8 cellular contexts compared by ENCODE assay signal in the genomic region with DNA sequence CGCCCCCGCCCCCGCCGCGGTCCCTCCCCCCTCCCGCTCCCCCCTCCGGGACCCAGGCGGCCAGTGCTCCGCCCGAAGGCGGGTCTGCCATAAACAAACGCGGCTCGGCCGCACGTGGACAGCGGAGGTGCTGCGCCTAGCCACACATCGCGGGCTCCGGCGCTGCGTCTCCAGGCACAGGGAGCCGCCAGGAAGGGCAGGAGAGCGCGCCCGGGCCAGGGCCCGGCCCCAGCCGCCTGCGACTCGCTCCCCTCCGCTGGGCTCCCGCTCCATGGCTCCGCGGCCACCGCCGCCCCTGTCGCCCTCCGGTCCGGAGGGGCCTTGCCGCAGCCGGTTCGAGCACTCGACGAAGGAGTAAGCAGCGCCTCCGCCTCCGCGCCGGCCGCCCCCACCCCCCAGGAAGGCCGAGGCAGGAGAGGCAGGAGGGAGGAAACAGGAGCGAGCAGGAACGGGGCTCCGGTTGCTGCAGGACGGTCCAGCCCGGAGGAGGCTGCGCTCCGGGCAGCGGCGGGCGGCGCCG. TPM values are rescaled to one million over a fixed set of nuclear protein-coding genes. Genes with fewer than 3 reads are reported as not detected.
A peak's percentile ranks its signal among the peaks of the same experiment; 100 is the strongest.
DNase-seq lines count a peak whose midpoint lies in the region; ATAC-seq and TF ChIP-seq lines count a peak whose summit lies in the region.

A gene with protein sequence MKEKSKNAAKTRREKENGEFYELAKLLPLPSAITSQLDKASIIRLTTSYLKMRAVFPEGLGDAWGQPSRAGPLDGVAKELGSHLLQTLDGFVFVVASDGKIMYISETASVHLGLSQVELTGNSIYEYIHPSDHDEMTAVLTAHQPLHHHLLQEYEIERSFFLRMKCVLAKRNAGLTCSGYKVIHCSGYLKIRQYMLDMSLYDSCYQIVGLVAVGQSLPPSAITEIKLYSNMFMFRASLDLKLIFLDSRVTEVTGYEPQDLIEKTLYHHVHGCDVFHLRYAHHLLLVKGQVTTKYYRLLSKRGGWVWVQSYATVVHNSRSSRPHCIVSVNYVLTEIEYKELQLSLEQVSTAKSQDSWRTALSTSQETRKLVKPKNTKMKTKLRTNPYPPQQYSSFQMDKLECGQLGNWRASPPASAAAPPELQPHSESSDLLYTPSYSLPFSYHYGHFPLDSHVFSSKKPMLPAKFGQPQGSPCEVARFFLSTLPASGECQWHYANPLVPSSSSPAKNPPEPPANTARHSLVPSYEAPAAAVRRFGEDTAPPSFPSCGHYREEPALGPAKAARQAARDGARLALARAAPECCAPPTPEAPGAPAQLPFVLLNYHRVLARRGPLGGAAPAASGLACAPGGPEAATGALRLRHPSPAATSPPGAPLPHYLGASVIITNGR (plus strand): TSS at position 90 of the 520 bp plus-strand sequence. CDS start 632 bp downstream, outside the sequence.

- no peaks in the 10 kb centered on the region for H3K36me3 ChIP-seq in HUES64 (ENCODE audit: insufficient read depth, low read length)
- H3K36me3 ChIP-seq in adipocyte (ENCODE audit: control insufficient read depth, insufficient read depth, low read length, severe bottlenecking), result no peaks in the 10 kb centered on the region
- H3K36me3 ChIP-seq in right lobe of liver, result no peaks in the 10 kb centered on the region

- peaks cover 100% of the 10 kb centered on the region for H3K27me3 ChIP-seq in HUES64 (ENCODE audit: insufficient read depth, low read length)
- H3K27me3 ChIP-seq in adipocyte (replicated peaks; ENCODE audit: control insufficient read depth, insufficient read depth, low read length), result peaks cover 75% of the 10 kb centered on the region
- H3K27me3 ChIP-seq in right lobe of liver, result peaks cover 39 to 91% of the 10 kb centered on the region in 2 donors

- H3K9ac ChIP-seq in HUES64 (ENCODE audit: low read depth, low read length) (0 out of 2 replicates have a peak within 1 kb of the TSS, but pooled peaks have one; percentile 17), adipocyte (ENCODE audit: low read length) (peak within 1 kb of the TSS; percentile 51)

- intact Hi-C loops in right lobe of liver (cut with DNase I), result no loop called here

- ATAC-seq in right lobe of liver (peak; percentile 4 to 34 (median 26)), GM21381 (IDR thresholded peaks at IDR 0.05; ENCODE audit: unreplicated experiment) (no peak), HG03460 (IDR thresholded peaks at IDR 0.05; ENCODE audit: unreplicated experiment) (no peak)
- no peak for ATAC-seq in activated CD4-positive, CD25-positive, alpha-beta regulatory T cell treated with anti-CD3 and anti-CD28 coated beads, Interleukin-2, amount 50 U/mL, for 24 hours

- H3K4me1 ChIP-seq in HUES64 (ENCODE audit: insufficient read depth, low read length), result peaks cover 27% of the 10 kb centered on the region; the same call in 1 of the 2 replicates
- peaks cover 9% of the 10 kb centered on the region for H3K4me1 ChIP-seq in adipocyte (ENCODE audit: control insufficient read depth, insufficient read depth, low read length)
- H3K4me1 ChIP-seq in right lobe of liver, result peaks cover 0 to 37% (median 4%) of the 10 kb centered on the region in 4 donors

- TF ChIP-seq POLR2A in right lobe of liver (IDR thresholded peaks at IDR 0.05), result no peak

- no peak for TF ChIP-seq CTCF in right lobe of liver (IDR thresholded peaks at IDR 0.05)

- WGBS in HUES64, result under 1% methylated on average over 57 of the region's 64 CpGs
- no CpG with 5 or more reads among the region's 64 CpGs for WGBS in right lobe of liver (ENCODE audit: insufficient coverage, low coverage, low lambda C conversion rate, missing lambda C conversion rate)

- peak; percentile 38 for DNase-seq in COR-L47 (lab: John Stamatoyannopoulos, UW)
- peak; percentile 28 for DNase-seq in adipocyte (ENCODE audit: low read depth)
- DNase-seq in right lobe of liver, result peak in 1 of 3 donors; percentile 54
- no peak for DNase-seq in islet precursor cell

- H3K4me3 ChIP-seq in HUES64 (ENCODE audit: low read length) (peak within 1 kb of the TSS; percentile 43), adipocyte (ENCODE audit: low read length) (peak within 1 kb of the TSS; percentile 75), right lobe of liver (peak within 1 kb of the TSS; percentile 16 to 40 (median 32))

- H3K9me3 ChIP-seq in HUES64 (ENCODE audit: insufficient read depth, low read depth, low read length) (no peaks in the 10 kb centered on the region), adipocyte (ENCODE audit: control insufficient read depth, low read length) (no peaks in the 10 kb centered on the region), right lobe of liver (no peaks in the 10 kb centered on the region)

- H3K27ac ChIP-seq in HUES64 (ENCODE audit: low read depth, low read length) (no peak within 1 kb of the TSS), right lobe of liver (no peak within 1 kb of the TSS)

RNA-seq across cellular contexts. Expression of the gene that starts here (rescaled TPM):
- 0.10 TPM for polyA plus RNA-seq in HUES64 (2013, experiment 1 of 2)
- not detected for polyA plus RNA-seq in HUES64 (2013, experiment 2 of 2)
- not detected for total RNA-seq in right lobe of liver

Comparison
In these comparisons a context has a peak if more than half of its experiments do, and no peak if none do; other contexts are left out.
1. Peak in ATAC-seq and H3K4me3 ChIP-seq in right lobe of liver; RNA of the gene not detected or under 1 TPM.